In the genomic region with DNA sequence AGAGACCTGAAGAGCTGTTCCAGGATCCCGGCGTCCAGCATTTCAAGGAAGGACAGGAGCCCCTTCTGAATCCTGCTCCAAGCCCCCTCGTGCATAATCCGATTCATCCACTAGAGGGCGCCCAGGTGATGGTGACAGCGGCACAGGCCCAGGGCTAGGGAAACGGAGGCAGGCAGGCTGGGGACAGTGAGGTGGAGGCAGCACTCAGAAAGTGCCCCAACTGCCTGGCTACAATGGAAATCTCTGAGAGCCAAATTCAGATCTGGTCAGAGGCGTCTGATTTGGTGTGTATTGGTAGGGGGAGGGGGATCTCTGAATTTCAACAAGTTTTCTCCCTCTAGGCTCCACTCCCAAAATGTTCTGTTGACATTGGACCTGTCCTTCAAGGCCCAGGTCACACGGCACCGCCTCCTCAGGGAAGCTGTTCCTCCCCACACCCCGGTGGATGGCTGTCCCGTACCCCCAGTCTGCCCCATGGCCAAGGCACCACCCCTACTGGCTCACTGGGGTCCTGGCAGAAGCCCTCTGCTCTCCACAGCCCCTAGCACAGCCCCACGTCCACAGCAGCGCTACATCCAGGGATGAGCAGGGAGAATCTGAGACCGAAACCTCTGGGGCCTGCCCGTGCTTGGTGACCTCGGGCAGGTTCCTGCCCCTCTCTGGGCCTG, we compare ENCODE assay signal across 7 cellular contexts.
DNase-seq lines count a peak whose midpoint lies in the region; ATAC-seq and TF ChIP-seq lines count a peak whose summit lies in the region.

No MANE protein-coding gene starts in this region.

- TF ChIP-seq CTCF in cardiac fibroblast (IDR thresholded peaks at IDR 0.05; ENCODE audit: low read depth, low read length): peak; percentile 92

- H3K9me3 ChIP-seq in MG63: no peaks in the 10 kb centered on the region

- no peak overlapping the region for H3K4me3 ChIP-seq in MG63
- H3K4me3 ChIP-seq in cardiac fibroblast (replicated peaks in 1 of 2; ENCODE audit: low read depth in 2 of 2, low read length in 2 of 2): no peak overlapping the region

- ATAC-seq in HG03135 (IDR thresholded peaks at IDR 0.05; ENCODE audit: unreplicated experiment): no peak

- no peaks in the 10 kb centered on the region for H3K36me3 ChIP-seq in MG63

- peak; percentile 17 for DNase-seq in GM04504 (ENCODE audit: low read depth)
- peak; percentile 7 for DNase-seq in MG63
- peak; percentile 18 to 73 (median 51) for DNase-seq in activated CD4-positive, CD25-positive, alpha-beta regulatory T cell (lab: John Stamatoyannopoulos, UW)
- peak; percentile 50 to 54 for DNase-seq in cardiac fibroblast (ENCODE audit: low read depth in 2 of 2)
- peak; percentile 53 for DNase-seq in kidney tubule cell (ENCODE audit: low spot score)
- DNase-seq in stimulated activated CD4-positive, alpha-beta T cell treated with anti-CD3 and anti-CD28 coated beads, Interleukin-2, amount 100 ng/mL, for 48 hours: peak; percentile 77 to 80

- no peaks in the 10 kb centered on the region for H3K27me3 ChIP-seq in MG63

Comparison
In these comparisons a context has a peak if more than half of its experiments do, and no peak if none do; other contexts are left out.
1. DNase-seq: peak in every context shown above with its lines; median percentile 78 in stimulated activated CD4-positive, alpha-beta T cell treated with anti-CD3 and anti-CD28 coated beads, Interleukin-2, amount 100 ng/mL, for 48 hours; 53 in kidney tubule cell; 52 in cardiac fibroblast; 51 in activated CD4-positive, CD25-positive, alpha-beta regulatory T cell; 17 in GM04504; 7 in MG63.